1 cellular context compared by ENCODE assay signal in the genomic region with DNA sequence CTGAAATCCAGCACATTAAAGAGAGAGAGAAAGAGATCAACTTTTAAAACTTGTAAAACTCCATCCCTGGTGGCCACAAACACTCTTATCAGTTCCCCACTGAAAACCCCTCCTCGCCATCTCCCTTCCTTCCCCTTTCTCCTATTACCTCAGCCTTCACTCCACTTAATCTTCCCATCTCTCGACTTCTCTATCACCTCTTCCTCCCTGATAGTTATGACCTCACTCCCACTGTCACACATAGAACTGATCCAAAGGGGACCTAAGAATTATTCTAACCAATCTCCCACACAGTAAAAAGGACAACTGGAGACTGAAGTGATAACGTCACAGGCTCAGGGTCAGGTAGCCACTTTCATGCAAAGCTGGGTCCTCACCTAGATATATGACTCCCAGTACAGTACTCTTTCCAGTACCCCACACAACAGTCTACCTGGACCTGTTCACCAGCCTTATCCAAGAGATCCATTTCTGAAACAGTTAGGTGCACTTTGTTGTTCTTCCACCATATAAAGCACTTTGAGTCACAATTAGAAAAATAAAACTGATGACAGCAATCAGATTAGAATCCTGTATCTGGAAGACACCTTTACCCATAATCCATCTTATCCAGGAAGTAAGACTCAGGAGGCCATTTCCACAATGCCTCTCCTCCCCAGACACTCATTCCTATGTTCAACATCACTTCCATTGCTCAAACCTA.
TF ChIP-seq lines count a peak whose summit lies in the region.

No MANE protein-coding gene starts in this region.

TF ChIP-seq in GM23338, 12 proteins besides CTCF, POLR2A, EP300 and RAD21 (continued from another document):
- TF ChIP-seq, protein P1, sequence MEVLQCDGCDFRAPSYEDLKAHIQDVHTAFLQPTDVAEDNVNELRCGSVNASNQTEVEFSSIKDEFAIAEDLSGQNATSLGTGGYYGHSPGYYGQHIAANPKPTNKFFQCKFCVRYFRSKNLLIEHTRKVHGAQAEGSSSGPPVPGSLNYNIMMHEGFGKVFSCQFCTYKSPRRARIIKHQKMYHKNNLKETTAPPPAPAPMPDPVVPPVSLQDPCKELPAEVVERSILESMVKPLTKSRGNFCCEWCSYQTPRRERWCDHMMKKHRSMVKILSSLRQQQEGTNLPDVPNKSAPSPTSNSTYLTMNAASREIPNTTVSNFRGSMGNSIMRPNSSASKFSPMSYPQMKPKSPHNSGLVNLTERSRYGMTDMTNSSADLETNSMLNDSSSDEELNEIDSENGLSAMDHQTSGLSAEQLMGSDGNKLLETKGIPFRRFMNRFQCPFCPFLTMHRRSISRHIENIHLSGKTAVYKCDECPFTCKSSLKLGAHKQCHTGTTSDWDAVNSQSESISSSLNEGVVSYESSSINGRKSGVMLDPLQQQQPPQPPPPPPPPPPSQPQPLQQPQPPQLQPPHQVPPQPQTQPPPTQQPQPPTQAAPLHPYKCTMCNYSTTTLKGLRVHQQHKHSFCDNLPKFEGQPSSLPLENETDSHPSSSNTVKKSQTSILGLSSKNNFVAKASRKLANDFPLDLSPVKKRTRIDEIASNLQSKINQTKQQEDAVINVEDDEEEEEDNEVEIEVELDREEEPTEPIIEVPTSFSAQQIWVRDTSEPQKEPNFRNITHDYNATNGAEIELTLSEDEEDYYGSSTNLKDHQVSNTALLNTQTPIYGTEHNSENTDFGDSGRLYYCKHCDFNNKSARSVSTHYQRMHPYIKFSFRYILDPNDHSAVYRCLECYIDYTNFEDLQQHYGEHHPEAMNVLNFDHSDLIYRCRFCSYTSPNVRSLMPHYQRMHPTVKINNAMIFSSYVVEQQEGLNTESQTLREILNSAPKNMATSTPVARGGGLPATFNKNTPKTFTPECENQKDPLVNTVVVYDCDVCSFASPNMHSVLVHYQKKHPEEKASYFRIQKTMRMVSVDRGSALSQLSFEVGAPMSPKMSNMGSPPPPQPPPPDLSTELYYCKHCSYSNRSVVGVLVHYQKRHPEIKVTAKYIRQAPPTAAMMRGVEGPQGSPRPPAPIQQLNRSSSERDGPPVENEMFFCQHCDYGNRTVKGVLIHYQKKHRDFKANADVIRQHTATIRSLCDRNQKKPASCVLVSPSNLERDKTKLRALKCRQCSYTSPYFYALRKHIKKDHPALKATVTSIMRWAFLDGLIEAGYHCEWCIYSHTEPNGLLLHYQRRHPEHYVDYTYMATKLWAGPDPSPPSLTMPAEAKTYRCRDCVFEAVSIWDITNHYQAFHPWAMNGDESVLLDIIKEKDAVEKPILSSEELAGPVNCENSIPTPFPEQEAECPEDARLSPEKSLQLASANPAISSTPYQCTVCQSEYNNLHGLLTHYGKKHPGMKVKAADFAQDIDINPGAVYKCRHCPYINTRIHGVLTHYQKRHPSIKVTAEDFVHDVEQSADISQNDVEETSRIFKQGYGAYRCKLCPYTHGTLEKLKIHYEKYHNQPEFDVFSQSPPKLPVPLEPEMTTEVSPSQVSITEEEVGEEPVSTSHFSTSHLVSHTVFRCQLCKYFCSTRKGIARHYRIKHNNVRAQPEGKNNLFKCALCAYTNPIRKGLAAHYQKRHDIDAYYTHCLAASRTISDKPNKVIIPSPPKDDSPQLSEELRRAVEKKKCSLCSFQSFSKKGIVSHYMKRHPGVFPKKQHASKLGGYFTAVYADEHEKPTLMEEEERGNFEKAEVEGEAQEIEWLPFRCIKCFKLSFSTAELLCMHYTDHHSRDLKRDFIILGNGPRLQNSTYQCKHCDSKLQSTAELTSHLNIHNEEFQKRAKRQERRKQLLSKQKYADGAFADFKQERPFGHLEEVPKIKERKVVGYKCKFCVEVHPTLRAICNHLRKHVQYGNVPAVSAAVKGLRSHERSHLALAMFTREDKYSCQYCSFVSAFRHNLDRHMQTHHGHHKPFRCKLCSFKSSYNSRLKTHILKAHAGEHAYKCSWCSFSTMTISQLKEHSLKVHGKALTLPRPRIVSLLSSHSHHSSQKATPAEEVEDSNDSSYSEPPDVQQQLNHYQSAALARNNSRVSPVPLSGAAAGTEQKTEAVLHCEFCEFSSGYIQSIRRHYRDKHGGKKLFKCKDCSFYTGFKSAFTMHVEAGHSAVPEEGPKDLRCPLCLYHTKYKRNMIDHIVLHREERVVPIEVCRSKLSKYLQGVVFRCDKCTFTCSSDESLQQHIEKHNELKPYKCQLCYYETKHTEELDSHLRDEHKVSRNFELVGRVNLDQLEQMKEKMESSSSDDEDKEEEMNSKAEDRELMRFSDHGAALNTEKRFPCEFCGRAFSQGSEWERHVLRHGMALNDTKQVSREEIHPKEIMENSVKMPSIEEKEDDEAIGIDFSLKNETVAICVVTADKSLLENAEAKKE (CRISPR knock-in tag; IDR thresholded peaks at IDR 0.05): no peak
- no peak for TF ChIP-seq EZH2 (IDR thresholded peaks at IDR 0.05; ENCODE audit: low read depth, unreplicated experiment)
- no peak for TF ChIP-seq STAT1 (IDR thresholded peaks at IDR 0.05; ENCODE audit: unreplicated experiment)
- TF ChIP-seq NANOG (IDR thresholded peaks at IDR 0.05; ENCODE audit: borderline replicate concordance): no peak
- no peak for TF ChIP-seq POLR2AphosphoS5 (IDR thresholded peaks at IDR 0.05; ENCODE audit: low read depth)
